In the genomic region with DNA sequence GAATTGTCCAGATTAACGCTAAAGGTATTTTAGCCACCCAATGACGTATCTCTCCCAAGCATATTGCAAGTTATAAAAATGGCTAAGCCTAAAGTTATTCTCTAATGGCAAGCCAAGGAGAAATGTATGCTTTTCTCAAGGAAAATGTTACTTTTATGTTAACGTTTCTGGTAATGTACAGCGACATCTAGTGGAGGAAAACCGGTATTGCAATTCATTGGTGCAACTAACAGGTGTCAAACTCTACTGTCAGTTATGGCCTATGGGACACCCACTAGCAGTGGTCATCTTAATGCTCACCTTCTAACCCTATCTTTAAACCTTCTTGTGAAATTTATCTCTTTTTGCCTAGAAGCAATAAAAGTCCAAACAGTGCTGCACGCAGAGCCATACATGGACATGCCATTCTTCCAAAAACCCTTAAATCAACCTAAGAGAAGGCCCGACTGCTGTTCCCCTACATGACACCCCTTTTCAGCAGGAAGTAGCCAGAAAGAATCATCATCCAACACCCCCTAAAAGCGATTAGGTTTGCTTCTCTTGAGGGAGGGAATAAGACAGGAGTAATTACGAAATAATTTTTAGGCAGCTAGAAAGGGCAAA, we compare ENCODE assay signal across 7 cellular contexts.
A peak's percentile ranks its signal among the peaks of the same experiment; 100 is the strongest.
DNase-seq lines count a peak whose midpoint lies in the region; ATAC-seq and TF ChIP-seq lines count a peak whose summit lies in the region.

No MANE protein-coding gene starts in this region.

- H3K9me3 Mint-ChIP-seq in H9 (peaks cover 36% of the 10 kb centered on the region in 2 experiments), MCF 10A (ENCODE audit: unreplicated experiment) (peaks cover 22% of the 10 kb centered on the region)

- no peaks in the 10 kb centered on the region for H3K4me1 ChIP-seq in H9 (ENCODE audit: insufficient read depth, low read length)
- H3K4me1 ChIP-seq in OCI-LY3 (ENCODE audit: low read length), result peaks cover 6% of the 10 kb centered on the region; the same call in 1 of the 2 replicates
- H3K4me1 ChIP-seq in mesenchymal stem cell (ENCODE audit: control insufficient read depth, insufficient read depth, low read depth, low read length), result no peaks in the 10 kb centered on the region

- H3K79me1 ChIP-seq in H9 (ENCODE audit: insufficient read depth, low read depth, low read length, poor library complexity, severe bottlenecking) (no peaks in the 10 kb centered on the region), mesenchymal stem cell (replicated peaks; ENCODE audit: low read length, poor library complexity, severe bottlenecking) (no peaks in the 10 kb centered on the region)

- no peak overlapping the region for H3K4me3 Mint-ChIP-seq in H9
- H3K4me3 Mint-ChIP-seq in MCF 10A (ENCODE audit: unreplicated experiment), result no peak overlapping the region

- H2AFZ ChIP-seq in H9 (ENCODE audit: low read length) (no peak overlapping the region), OCI-LY3 (ENCODE audit: low read depth, low read length) (no peak overlapping the region), mesenchymal stem cell (ENCODE audit: low read depth, low read length) (no peak overlapping the region)

- H2BK5ac ChIP-seq in H9 (ENCODE audit: insufficient read length, low read length), result no peak overlapping the region
- no peak overlapping the region for H2BK5ac ChIP-seq in mesenchymal stem cell (ENCODE audit: low read depth, low read length, poor library complexity, severe bottlenecking)

- H3K18ac ChIP-seq in H9 (ENCODE audit: insufficient read length, low read depth, low read length) (no peak overlapping the region), mesenchymal stem cell (ENCODE audit: low read depth in 1 of 2, low read length in 2 of 2) (no peak overlapping the region)

- no peak overlapping the region for H3K4me3 ChIP-seq in OCI-LY3 (ENCODE audit: low read length)
- H3K4me3 ChIP-seq in mesenchymal stem cell (ENCODE audit: insufficient read depth in 1 of 2, low read depth in 1 of 2, low read length in 2 of 2), result no peak overlapping the region

- no CpG with 5 or more reads among the region's 9 CpGs for WGBS in H9 (ENCODE audit: extremely low coverage, insufficient read length, low lambda C conversion rate)
- WGBS in mesenchymal stem cell, result 9% methylated on average over 6 of the region's 9 CpGs

- no peaks in the 10 kb centered on the region for H3K79me2 ChIP-seq in H9 (ENCODE audit: insufficient read depth, low read length)
- no peaks in the 10 kb centered on the region for H3K79me2 ChIP-seq in OCI-LY3 (ENCODE audit: low read length)

- no peak overlapping the region for H3K23ac ChIP-seq in H9 (ENCODE audit: insufficient read length, low read depth, low read length)
- H3K23ac ChIP-seq in mesenchymal stem cell (ENCODE audit: low read length in 2 of 2), result no peak overlapping the region

- H4K5ac ChIP-seq in H9 (ENCODE audit: insufficient read length, low read depth, low read length), result no peak overlapping the region

- H3K36me3 ChIP-seq in OCI-LY3 (replicated peaks; ENCODE audit: low read depth, low read length), result no peaks in the 10 kb centered on the region
- no peaks in the 10 kb centered on the region for H3K36me3 ChIP-seq in mesenchymal stem cell (ENCODE audit: control insufficient read depth in 1 of 2, insufficient read depth in 2 of 2, low read depth in 1 of 2, low read length in 2 of 2)

- H3K36me3 Mint-ChIP-seq in H9 (ENCODE audit: insufficient read depth in 1 of 3, low read depth in 3 of 3) (no peaks in the 10 kb centered on the region; a peak in 1 of 7 replicates), MCF 10A (ENCODE audit: insufficient read depth, unreplicated experiment) (no peaks in the 10 kb centered on the region)

- DNase-seq in DMS53 (lab: John Stamatoyannopoulos, UW) (peak; percentile 74), H9 (no peak), MCF 10A (ENCODE audit: unreplicated experiment) (peak; percentile 53), mesenchymal stem cell (peak; percentile 43), posterior vena cava (ENCODE audit: low spot score) (no peak)

- ATAC-seq in HG02852 (IDR thresholded peaks at IDR 0.05; ENCODE audit: unreplicated experiment), result no peak

- peaks cover 0 to 2% of the 10 kb centered on the region in 2 experiments; a peak in 1 of 4 replicates for H3K4me1 Mint-ChIP-seq in H9
- H3K4me1 Mint-ChIP-seq in MCF 10A (ENCODE audit: insufficient read depth, unreplicated experiment), result peaks cover 5% of the 10 kb centered on the region

- H3K27me3 Mint-ChIP-seq in H9 (ENCODE audit: low read depth), result no peaks in the 10 kb centered on the region
- H3K27me3 Mint-ChIP-seq in MCF 10A (ENCODE audit: insufficient read depth, unreplicated experiment), result peaks cover 12% of the 10 kb centered on the region

- H3K9me3 ChIP-seq in H9 (ENCODE audit: control insufficient read depth, low read depth, low read length) (no peaks in the 10 kb centered on the region), OCI-LY3 (ENCODE audit: insufficient read depth, low read length) (no peaks in the 10 kb centered on the region), mesenchymal stem cell (ENCODE audit: control insufficient read depth, low read length) (peaks cover 5% of the 10 kb centered on the region)

- H2BK12ac ChIP-seq in H9 (ENCODE audit: insufficient read length, low read depth, low read length), result no peak overlapping the region
- no peak overlapping the region for H2BK12ac ChIP-seq in mesenchymal stem cell (ENCODE audit: low read length in 2 of 2)

- H2BK120ac ChIP-seq in H9 (ENCODE audit: low read depth, low read length, poor library complexity, severe bottlenecking), result no peak overlapping the region
- no peak overlapping the region for H2BK120ac ChIP-seq in mesenchymal stem cell (ENCODE audit: low read depth, low read length)

- H4K20me1 ChIP-seq in H9 (ENCODE audit: control insufficient read depth, insufficient read depth, insufficient read length), result no peaks in the 10 kb centered on the region
- H4K20me1 ChIP-seq in OCI-LY3 (ENCODE audit: insufficient read depth, low read length), result no peaks in the 10 kb centered on the region

- H2BK20ac ChIP-seq in H9 (ENCODE audit: low read depth, low read length, poor library complexity, severe bottlenecking), result no peak overlapping the region

- no peaks in the 10 kb centered on the region for H3K23me2 ChIP-seq in H9 (ENCODE audit: insufficient read length, low read depth, low read length, poor library complexity, severe bottlenecking)

- H3K27ac Mint-ChIP-seq in H9 (no peak overlapping the region), MCF 10A (ENCODE audit: low read depth, unreplicated experiment) (no peak overlapping the region)

- no peak overlapping the region for H3T11ph ChIP-seq in H9 (ENCODE audit: low read length)

- TF ChIP-seq CTCF in H9 (conservative IDR thresholded peaks at IDR 0.05) (peak; percentile 86), OCI-LY3 (IDR thresholded peaks at IDR 0.05; ENCODE audit: low read depth, low read length) (peak; percentile 66), MCF 10A (IDR thresholded peaks at IDR 0.05; ENCODE audit: unreplicated experiment) (peak; percentile 75)

- BruUV-seq in MCF 10A (replicated peaks; lab: Mats Ljungman, UMichigan), result no TSS peak

- no peak overlapping the region for H3K4me2 ChIP-seq in H9 (ENCODE audit: insufficient read depth, insufficient read length, low read length)
- H3K4me2 ChIP-seq in OCI-LY3 (ENCODE audit: low read length), result no peak overlapping the region
- no peak overlapping the region for H3K4me2 ChIP-seq in mesenchymal stem cell (ENCODE audit: low read length, poor library complexity, severe bottlenecking)

- H2AK5ac ChIP-seq in H9 (ENCODE audit: insufficient read length, low read length) (no peak overlapping the region), mesenchymal stem cell (ENCODE audit: low read length, severe bottlenecking) (no peak overlapping the region)

- H3K27ac ChIP-seq in H9 (ENCODE audit: insufficient read length, low read depth, low read length), result no peak overlapping the region
- no peak overlapping the region for H3K27ac ChIP-seq in OCI-LY3 (ENCODE audit: low read length)
- H3K27ac ChIP-seq in mesenchymal stem cell (ENCODE audit: low read length, poor library complexity, severe bottlenecking), result no peak overlapping the region

- no peak overlapping the region for H3K9ac ChIP-seq in H9 (ENCODE audit: extremely low read depth, insufficient read length, low read length)
- H3K9ac ChIP-seq in OCI-LY3 (ENCODE audit: low read length), result no peak overlapping the region
- H3K9ac ChIP-seq in mesenchymal stem cell (ENCODE audit: low read length), result no peak overlapping the region

- intact Hi-C loops in MCF 10A (cut with micrococcal nuclease), result loop anchor here (2.0 kb wide), 2 partner anchors 108 to 302 kb away; a partner anchor contains a TSS
- intact Hi-C loops in posterior vena cava (cut with DNase I), result no loop called here

- no peak overlapping the region for H4K91ac ChIP-seq in H9 (ENCODE audit: insufficient read length, low read depth, low read length)
- no peak overlapping the region for H4K91ac ChIP-seq in mesenchymal stem cell (ENCODE audit: low read length)

- H3K27me3 ChIP-seq in H9 (ENCODE audit: insufficient read depth, low read length), result no peaks in the 10 kb centered on the region
- no peaks in the 10 kb centered on the region for H3K27me3 ChIP-seq in OCI-LY3 (ENCODE audit: low read depth, low read length)
- H3K27me3 ChIP-seq in mesenchymal stem cell (ENCODE audit: control insufficient read depth in 1 of 2, insufficient read depth in 1 of 2, low read length in 2 of 2), result no peaks in the 10 kb centered on the region

- H3K14ac ChIP-seq in H9 (ENCODE audit: insufficient read depth, low read length), result no peak overlapping the region
- H3K14ac ChIP-seq in mesenchymal stem cell (ENCODE audit: low read length in 2 of 2), result no peak overlapping the region

- no peak overlapping the region for H4K8ac ChIP-seq in H9 (replicated peaks; ENCODE audit: insufficient read length, low read depth, low read length)
- H4K8ac ChIP-seq in mesenchymal stem cell (ENCODE audit: low read length), result no peak overlapping the region

- H3K4ac ChIP-seq in H9 (ENCODE audit: low read depth, low read length), result no peak overlapping the region
- H3K4ac ChIP-seq in mesenchymal stem cell (ENCODE audit: low read depth in 1 of 2, low read length in 2 of 2), result no peak overlapping the region

- CTCF ChIA-PET in MCF 10A (lab: Yijun Ruan, JAX), result interaction anchor here (0.6 to 1.3 kb wide), 7 partner anchors 9 to 446 kb away, joined by 3 to 12 read pairs (median 4); no protein-coding TSS in a partner anchor

- POLR2A ChIA-PET in MCF 10A (lab: Yijun Ruan, JAX), result no interaction called here

- no peak overlapping the region for H3K56ac ChIP-seq in H9 (ENCODE audit: insufficient read length, low read depth, low read length)

- no peak overlapping the region for H2BK15ac ChIP-seq in H9 (ENCODE audit: low read depth, low read length)
- H2BK15ac ChIP-seq in mesenchymal stem cell (ENCODE audit: low read depth, poor library complexity, severe bottlenecking), result no peak overlapping the region

Comparison
In these comparisons a context has a peak if more than half of its experiments do, and no peak if none do; other contexts are left out.
1. DNase-seq: peak in DMS53 (single experiment), MCF 10A (single experiment) and mesenchymal stem cell (single experiment); none in H9 (single experiment) and posterior vena cava (single experiment).
2. Peak in every context shown above with its lines, with median percentiles within 50 percentile points of each other: CTCF ChIP-seq.